In the genomic region with DNA sequence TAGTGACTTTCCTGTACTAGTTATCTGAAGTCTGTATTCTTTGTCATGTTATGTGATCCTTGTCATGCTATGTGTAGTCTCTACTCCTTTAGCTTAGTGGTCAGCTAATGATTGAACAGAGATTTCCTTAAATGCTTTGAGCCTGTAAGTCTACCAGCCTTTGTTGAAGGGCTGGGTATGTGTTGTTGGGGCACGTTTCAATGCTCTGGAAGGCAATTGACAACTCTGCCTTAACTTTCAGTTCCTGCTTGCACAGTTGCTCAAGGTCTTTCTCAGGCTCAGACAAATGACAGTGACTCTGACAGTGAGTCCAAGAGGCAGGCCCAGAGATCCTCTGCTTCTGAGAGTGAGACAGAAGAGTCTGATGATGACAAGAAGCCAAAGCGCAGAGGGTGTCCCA, we compare ENCODE assay signal across 1 cellular context.
TF ChIP-seq lines count a peak whose summit lies in the region.

No MANE protein-coding gene starts in this region.

TF ChIP-seq in WTC11, 78 proteins besides CTCF, POLR2A, EP300 and RAD21 (continued from another document):
- TF ChIP-seq, protein P1, sequence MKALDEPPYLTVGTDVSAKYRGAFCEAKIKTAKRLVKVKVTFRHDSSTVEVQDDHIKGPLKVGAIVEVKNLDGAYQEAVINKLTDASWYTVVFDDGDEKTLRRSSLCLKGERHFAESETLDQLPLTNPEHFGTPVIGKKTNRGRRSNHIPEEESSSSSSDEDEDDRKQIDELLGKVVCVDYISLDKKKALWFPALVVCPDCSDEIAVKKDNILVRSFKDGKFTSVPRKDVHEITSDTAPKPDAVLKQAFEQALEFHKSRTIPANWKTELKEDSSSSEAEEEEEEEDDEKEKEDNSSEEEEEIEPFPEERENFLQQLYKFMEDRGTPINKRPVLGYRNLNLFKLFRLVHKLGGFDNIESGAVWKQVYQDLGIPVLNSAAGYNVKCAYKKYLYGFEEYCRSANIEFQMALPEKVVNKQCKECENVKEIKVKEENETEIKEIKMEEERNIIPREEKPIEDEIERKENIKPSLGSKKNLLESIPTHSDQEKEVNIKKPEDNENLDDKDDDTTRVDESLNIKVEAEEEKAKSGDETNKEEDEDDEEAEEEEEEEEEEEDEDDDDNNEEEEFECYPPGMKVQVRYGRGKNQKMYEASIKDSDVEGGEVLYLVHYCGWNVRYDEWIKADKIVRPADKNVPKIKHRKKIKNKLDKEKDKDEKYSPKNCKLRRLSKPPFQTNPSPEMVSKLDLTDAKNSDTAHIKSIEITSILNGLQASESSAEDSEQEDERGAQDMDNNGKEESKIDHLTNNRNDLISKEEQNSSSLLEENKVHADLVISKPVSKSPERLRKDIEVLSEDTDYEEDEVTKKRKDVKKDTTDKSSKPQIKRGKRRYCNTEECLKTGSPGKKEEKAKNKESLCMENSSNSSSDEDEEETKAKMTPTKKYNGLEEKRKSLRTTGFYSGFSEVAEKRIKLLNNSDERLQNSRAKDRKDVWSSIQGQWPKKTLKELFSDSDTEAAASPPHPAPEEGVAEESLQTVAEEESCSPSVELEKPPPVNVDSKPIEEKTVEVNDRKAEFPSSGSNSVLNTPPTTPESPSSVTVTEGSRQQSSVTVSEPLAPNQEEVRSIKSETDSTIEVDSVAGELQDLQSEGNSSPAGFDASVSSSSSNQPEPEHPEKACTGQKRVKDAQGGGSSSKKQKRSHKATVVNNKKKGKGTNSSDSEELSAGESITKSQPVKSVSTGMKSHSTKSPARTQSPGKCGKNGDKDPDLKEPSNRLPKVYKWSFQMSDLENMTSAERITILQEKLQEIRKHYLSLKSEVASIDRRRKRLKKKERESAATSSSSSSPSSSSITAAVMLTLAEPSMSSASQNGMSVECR (CRISPR knock-in tag; IDR thresholded peaks at IDR 0.05; ENCODE audit: borderline replicate concordance): no peak
- TF ChIP-seq OVOL2 (CRISPR knock-in tag; IDR thresholded peaks at IDR 0.05; ENCODE audit: borderline replicate concordance): no peak
- no peak for TF ChIP-seq IRF2 (CRISPR knock-in tag; IDR thresholded peaks at IDR 0.05; ENCODE audit: borderline replicate concordance, low read depth)
- TF ChIP-seq, protein P2, sequence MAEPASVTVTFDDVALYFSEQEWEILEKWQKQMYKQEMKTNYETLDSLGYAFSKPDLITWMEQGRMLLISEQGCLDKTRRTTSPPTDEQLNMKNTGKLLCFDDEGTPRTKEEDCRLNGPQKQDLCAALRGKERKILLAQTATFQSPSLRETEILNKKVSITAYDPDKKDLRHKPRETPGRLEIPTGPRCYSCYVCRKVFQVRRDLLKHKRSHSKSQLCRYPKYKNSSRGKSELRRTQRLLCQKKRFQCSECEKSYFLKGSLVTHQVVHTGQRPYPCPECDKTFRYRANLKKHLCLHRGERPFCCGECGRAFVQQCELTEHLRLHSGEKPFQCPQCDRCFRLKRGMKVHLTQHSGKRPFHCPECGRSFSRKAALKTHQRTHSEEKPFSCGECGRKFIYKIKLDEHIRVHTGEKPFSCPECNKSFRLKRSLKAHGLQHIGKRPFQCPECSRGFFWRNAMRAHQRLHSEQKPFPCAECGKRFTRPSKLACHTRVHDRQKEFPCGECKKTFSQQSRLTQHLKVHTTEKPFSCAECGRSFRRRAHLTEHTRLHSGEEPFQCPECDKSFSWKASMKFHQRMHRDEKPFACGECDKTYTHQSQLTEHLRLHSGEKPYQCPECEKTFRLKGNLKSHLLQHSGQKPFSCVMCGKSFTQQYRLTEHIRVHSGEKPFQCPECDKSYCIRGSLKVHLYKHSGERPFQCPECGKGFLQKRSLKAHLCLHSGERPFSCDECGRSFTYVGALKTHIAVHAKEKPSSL (CRISPR knock-in tag; conservative IDR thresholded peaks at IDR 0.05): no peak
- TF ChIP-seq ZNF423 (CRISPR knock-in tag; IDR thresholded peaks at IDR 0.05): no peak
- no peak for TF ChIP-seq ETV6 (CRISPR knock-in tag; IDR thresholded peaks at IDR 0.05)
- TF ChIP-seq ELF4 (CRISPR knock-in tag; IDR thresholded peaks at IDR 0.05; ENCODE audit: low read depth): no peak
